Comparison of ENCODE assay signal across 1 cellular context in the genomic region with DNA sequence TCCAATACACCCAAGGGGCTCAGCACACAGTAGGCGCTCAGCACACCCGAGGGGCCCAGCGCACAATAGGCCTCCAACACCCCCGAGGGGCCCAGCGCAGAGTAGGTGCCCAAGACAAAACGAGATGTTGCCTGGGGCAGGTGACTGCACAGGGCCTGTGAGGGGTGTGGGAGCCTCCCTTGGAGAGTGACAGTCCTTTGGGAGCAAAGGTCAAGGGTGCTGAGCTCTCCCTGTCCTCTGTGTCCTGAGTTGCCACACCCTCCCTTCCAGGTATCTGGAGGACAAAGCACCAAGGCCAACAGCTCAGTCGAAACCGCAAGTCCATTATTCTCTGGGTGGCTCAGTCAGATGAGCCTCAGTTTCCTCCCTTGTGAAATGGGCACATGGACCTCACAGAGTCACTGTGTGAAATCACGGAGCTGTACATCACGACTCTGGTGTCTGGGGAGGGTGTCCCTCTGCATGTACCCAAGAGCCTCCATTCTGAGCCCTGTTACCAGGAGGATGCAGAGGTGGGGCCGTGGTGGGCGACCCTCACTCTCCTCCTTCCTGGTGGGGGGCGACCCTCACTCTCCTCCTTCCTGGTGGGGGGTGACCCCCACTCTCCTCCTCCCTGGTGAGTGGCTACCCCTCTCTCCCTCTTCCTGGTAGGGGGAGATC.
TF ChIP-seq lines count a peak whose summit lies in the region.

No MANE protein-coding gene starts in this region.

TF ChIP-seq in HepG2, 621 proteins besides CTCF, POLR2A, EP300 and RAD21 (continued from another document and continues in another):
- TF ChIP-seq SKI (IDR thresholded peaks at IDR 0.05; ENCODE audit: partially characterized antibody) = peak; percentile 25
- TF ChIP-seq FOXO1 (CRISPR knock-in tag; IDR thresholded peaks at IDR 0.05) = peak; percentile 35; the same call in 1 of the 2 replicates
- TF ChIP-seq, protein P1, sequence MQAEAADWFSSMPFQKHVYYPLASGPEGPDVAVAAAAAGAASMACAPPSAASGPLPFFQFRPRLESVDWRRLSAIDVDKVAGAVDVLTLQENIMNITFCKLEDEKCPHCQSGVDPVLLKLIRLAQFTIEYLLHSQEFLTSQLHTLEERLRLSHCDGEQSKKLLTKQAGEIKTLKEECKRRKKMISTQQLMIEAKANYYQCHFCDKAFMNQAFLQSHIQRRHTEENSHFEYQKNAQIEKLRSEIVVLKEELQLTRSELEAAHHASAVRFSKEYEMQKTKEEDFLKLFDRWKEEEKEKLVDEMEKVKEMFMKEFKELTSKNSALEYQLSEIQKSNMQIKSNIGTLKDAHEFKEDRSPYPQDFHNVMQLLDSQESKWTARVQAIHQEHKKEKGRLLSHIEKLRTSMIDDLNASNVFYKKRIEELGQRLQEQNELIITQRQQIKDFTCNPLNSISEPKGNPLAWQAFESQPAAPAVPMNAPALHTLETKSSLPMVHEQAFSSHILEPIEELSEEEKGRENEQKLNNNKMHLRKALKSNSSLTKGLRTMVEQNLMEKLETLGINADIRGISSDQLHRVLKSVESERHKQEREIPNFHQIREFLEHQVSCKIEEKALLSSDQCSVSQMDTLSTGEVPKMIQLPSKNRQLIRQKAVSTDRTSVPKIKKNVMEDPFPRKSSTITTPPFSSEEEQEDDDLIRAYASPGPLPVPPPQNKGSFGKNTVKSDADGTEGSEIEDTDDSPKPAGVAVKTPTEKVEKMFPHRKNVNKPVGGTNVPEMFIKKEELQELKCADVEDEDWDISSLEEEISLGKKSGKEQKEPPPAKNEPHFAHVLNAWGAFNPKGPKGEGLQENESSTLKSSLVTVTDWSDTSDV (CRISPR knock-in tag; IDR thresholded peaks at IDR 0.05) = no peak
- TF ChIP-seq ZNF605 (CRISPR knock-in tag; IDR thresholded peaks at IDR 0.05) = no peak
- peak; percentile 13; the same call in 1 of the 2 replicates for TF ChIP-seq NR2F2 (IDR thresholded peaks at IDR 0.05; ENCODE audit: borderline replicate concordance, low read depth)
- TF ChIP-seq MATR3 (CRISPR knock-in tag; IDR thresholded peaks at IDR 0.05) = no peak
- TF ChIP-seq RFX1 (IDR thresholded peaks at IDR 0.05) = no peak
- no peak for TF ChIP-seq ZNF33A (CRISPR knock-in tag; IDR thresholded peaks at IDR 0.05; ENCODE audit: borderline replicate concordance)
- TF ChIP-seq, protein P2, sequence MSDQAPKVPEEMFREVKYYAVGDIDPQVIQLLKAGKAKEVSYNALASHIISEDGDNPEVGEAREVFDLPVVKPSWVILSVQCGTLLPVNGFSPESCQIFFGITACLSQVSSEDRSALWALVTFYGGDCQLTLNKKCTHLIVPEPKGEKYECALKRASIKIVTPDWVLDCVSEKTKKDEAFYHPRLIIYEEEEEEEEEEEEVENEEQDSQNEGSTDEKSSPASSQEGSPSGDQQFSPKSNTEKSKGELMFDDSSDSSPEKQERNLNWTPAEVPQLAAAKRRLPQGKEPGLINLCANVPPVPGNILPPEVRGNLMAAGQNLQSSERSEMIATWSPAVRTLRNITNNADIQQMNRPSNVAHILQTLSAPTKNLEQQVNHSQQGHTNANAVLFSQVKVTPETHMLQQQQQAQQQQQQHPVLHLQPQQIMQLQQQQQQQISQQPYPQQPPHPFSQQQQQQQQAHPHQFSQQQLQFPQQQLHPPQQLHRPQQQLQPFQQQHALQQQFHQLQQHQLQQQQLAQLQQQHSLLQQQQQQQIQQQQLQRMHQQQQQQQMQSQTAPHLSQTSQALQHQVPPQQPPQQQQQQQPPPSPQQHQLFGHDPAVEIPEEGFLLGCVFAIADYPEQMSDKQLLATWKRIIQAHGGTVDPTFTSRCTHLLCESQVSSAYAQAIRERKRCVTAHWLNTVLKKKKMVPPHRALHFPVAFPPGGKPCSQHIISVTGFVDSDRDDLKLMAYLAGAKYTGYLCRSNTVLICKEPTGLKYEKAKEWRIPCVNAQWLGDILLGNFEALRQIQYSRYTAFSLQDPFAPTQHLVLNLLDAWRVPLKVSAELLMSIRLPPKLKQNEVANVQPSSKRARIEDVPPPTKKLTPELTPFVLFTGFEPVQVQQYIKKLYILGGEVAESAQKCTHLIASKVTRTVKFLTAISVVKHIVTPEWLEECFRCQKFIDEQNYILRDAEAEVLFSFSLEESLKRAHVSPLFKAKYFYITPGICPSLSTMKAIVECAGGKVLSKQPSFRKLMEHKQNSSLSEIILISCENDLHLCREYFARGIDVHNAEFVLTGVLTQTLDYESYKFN (CRISPR knock-in tag; conservative IDR thresholded peaks at IDR 0.05) = peak; percentile 66
- TF ChIP-seq, protein P3, sequence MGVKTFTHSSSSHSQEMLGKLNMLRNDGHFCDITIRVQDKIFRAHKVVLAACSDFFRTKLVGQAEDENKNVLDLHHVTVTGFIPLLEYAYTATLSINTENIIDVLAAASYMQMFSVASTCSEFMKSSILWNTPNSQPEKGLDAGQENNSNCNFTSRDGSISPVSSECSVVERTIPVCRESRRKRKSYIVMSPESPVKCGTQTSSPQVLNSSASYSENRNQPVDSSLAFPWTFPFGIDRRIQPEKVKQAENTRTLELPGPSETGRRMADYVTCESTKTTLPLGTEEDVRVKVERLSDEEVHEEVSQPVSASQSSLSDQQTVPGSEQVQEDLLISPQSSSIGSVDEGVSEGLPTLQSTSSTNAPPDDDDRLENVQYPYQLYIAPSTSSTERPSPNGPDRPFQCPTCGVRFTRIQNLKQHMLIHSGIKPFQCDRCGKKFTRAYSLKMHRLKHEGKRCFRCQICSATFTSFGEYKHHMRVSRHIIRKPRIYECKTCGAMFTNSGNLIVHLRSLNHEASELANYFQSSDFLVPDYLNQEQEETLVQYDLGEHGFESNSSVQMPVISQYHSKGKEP (CRISPR knock-in tag; IDR thresholded peaks at IDR 0.05) = no peak
- TF ChIP-seq, protein P4, sequence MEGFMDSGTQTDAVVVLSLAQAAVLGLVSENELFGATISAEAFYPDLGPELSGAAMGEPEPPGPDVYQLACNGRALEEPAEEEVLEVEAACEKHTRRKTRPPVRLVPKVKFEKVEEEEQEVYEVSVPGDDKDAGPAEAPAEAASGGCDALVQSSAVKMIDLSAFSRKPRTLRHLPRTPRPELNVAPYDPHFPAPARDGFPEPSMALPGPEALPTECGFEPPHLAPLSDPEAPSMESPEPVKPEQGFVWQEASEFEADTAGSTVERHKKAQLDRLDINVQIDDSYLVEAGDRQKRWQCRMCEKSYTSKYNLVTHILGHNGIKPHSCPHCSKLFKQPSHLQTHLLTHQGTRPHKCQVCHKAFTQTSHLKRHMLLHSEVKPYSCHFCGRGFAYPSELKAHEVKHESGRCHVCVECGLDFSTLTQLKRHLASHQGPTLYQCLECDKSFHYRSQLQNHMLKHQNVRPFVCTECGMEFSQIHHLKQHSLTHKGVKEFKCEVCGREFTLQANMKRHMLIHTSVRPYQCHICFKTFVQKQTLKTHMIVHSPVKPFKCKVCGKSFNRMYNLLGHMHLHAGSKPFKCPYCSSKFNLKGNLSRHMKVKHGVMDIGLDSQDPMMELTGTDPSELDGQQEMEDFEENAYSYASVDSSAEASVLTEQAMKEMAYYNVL (CRISPR knock-in tag; IDR thresholded peaks at IDR 0.05; ENCODE audit: borderline replicate concordance) = peak; percentile 31; the same call in 1 of the 2 replicates
- peak; percentile 86; the same call in 1 of the 2 replicates for TF ChIP-seq RXRA (CRISPR knock-in tag; IDR thresholded peaks at IDR 0.05)
- TF ChIP-seq HDAC6 (IDR thresholded peaks at IDR 0.05; ENCODE audit: low read depth, low read length) = no peak
- TF ChIP-seq, protein P5, sequence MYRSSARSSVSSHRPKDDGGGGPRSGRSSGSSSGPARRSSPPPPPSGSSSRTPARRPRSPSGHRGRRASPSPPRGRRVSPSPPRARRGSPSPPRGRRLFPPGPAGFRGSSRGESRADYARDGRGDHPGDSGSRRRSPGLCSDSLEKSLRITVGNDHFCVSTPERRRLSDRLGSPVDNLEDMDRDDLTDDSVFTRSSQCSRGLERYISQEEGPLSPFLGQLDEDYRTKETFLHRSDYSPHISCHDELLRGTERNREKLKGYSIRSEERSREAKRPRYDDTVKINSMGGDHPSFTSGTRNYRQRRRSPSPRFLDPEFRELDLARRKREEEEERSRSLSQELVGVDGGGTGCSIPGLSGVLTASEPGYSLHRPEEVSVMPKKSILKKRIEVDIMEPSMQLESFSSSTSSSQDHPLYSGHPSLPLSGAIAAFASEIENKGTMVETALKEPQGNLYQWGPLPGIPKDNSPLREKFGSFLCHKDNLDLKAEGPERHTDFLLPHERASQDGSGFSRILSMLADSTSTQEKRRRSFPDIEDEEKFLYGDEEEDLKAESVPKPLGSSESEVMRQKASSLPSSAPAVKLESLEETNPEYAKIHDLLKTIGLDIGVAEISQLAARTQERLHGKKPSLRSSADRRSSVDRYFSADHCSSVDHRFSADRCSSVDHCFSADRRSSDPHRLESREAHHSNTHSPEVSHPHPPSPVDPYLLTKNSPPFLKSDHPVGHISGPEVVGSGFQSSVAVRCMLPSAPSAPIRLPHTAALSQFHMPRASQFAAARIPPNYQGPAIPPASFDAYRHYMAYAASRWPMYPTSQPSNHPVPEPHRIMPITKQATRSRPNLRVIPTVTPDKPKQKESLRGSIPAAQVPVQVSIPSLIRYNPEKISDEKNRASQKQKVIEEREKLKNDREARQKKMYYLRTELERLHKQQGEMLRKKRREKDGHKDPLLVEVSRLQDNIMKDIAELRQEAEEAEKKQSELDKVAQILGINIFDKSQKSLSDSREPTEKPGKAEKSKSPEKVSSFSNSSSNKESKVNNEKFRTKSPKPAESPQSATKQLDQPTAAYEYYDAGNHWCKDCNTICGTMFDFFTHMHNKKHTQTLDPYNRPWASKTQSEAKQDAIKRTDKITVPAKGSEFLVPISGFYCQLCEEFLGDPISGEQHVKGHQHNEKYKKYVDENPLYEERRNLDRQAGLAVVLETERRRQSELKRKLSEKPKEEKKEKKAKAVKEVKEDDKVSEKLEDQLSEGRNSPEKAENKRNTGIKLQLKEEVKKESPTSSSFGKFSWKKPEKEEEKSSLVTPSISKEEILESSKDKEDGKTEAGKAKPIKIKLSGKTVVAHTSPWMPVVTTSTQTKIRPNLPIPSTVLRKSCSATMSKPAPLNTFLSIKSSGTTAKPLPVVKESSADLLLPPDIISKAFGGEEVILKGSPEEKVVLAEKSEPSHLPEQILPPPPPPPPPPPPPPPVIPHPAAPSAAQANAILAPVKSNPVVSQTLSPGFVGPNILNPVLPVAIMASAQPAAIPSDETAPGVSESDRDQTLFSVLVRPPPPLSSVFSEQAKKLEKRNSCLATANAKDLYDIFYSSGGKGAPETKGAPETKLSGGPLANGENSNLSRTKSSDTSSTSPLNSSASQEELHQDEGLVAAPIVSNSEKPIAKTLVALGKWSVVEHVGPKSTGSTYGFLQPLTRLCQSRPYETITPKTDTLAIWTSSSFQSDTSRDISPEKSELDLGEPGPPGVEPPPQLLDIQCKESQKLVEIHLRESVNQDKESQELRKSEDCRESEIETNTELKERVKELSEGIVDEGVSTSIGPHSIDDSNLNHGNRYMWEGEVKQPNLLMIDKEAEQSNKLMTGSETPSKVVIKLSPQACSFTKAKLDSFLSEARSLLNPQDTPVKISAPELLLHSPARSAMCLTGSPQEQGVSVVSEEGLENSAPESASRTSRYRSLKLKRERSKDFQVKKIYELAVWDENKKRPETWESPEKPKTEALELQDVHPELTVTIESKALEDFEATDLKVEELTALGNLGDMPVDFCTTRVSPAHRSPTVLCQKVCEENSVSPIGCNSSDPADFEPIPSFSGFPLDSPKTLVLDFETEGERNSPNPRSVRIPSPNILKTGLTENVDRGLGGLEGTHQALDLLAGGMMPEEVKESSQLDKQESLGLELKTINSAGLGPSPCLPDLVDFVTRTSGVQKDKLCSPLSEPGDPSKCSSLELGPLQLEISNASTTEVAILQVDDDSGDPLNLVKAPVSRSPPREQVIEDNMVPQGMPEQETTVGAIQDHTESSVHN (CRISPR knock-in tag; IDR thresholded peaks at IDR 0.05) = no peak
- TF ChIP-seq, protein P6, sequence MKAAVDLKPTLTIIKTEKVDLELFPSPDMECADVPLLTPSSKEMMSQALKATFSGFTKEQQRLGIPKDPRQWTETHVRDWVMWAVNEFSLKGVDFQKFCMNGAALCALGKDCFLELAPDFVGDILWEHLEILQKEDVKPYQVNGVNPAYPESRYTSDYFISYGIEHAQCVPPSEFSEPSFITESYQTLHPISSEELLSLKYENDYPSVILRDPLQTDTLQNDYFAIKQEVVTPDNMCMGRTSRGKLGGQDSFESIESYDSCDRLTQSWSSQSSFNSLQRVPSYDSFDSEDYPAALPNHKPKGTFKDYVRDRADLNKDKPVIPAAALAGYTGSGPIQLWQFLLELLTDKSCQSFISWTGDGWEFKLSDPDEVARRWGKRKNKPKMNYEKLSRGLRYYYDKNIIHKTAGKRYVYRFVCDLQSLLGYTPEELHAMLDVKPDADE (CRISPR knock-in tag; IDR thresholded peaks at IDR 0.05) = no peak
- no peak for TF ChIP-seq ZNF484 (CRISPR knock-in tag; IDR thresholded peaks at IDR 0.05; ENCODE audit: borderline replicate concordance, low read depth)
- TF ChIP-seq ZFYVE20 (CRISPR knock-in tag; IDR thresholded peaks at IDR 0.05; ENCODE audit: borderline replicate concordance, low read depth) = no peak
- no peak for TF ChIP-seq GABPA (IDR thresholded peaks at IDR 0.05; ENCODE audit: low read depth, low read length)
- no peak for TF ChIP-seq GABPA (CRISPR knock-in tag; IDR thresholded peaks at IDR 0.05; ENCODE audit: low read depth)
- TF ChIP-seq ELF1 (CRISPR knock-in tag; IDR thresholded peaks at IDR 0.05) = no peak; the same call in 1 of the 2 replicates
- TF ChIP-seq, protein P7, sequence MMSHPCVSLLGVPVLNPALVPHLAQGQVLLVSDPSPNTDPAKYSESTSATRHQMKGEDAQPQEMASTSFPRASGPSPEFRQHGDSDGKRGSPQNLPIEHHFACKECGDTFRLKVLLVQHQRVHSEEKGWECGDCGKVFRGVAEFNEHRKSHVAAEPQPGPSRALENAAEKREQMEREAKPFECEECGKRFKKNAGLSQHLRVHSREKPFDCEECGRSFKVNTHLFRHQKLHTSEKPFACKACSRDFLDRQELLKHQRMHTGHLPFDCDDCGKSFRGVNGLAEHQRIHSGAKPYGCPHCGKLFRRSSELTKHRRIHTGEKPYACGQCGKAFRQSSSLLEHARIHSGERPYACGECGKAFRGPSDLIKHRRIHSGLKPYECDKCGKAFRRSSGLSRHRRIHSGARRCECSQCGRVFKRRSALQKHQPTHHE (CRISPR knock-in tag; IDR thresholded peaks at IDR 0.05; ENCODE audit: borderline replicate concordance) = no peak
